8 cellular contexts compared by ENCODE assay signal in the genomic region with DNA sequence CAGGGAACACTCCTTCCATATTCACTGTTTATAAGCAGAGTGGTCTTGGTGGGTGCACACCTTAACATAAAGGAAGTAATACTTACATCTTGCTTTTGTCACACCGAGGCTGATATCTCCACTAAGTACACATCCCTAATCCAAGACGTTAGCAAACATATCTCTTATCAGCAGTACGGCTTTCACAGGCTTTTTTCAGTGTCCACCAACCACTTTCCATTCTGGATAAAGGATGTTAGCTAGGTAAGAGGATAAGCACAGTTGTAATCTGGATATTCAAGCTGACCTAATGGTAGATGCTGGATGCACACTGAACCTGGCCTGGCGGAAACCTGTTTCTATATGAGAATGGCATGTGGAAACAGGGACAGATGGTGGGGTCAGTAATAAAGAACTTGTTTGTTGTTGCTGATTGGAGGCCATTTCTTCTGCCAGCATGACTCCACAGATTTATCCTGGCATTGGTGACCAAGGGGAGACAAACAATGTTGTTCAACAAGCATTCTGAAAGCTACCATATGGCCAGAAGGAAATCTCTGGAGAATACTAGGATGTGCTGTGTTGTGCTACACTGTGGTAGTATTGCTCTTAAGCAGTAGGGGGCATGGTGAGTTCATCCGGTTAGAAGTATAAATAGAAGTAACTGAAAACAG.
DNase-seq lines count a peak whose midpoint lies in the region; ATAC-seq, FAIRE-seq and TF ChIP-seq lines count a peak whose summit lies in the region.

No MANE protein-coding gene starts in this region.

- 64 to 69% (median 66%) methylated on average over 5 of the region's 5 CpGs for WGBS in psoas muscle, 3 donors

- TF ChIP-seq CTCF in VCaP (conservative IDR thresholded peaks at IDR 0.05) (peak; percentile 79), psoas muscle (IDR thresholded peaks at IDR 0.05) (peak; percentile 67)

- H3K4me3 ChIP-seq in psoas muscle, result peak overlapping the region; percentile 60

- intact Hi-C loops in psoas muscle (cut with DNase I), result loop anchor here (2.0 to 10.0 kb wide), 3 partner anchors 387 to 915 kb away; no protein-coding TSS in a partner anchor

- H3K27ac ChIP-seq in VCaP (peak overlapping the region; percentile 28; the same call in 1 of the 2 replicates), psoas muscle (peak overlapping the region; percentile 54)

- no peaks in the 10 kb centered on the region for H3K36me3 ChIP-seq in psoas muscle (ENCODE audit: insufficient read depth in 1 of 2, low read depth in 1 of 2)

- DNase-seq in DMS 273 (lab: John Stamatoyannopoulos, UW; ENCODE audit: unreplicated experiment) (peak; percentile 98), GM19239 (ENCODE audit: insufficient read length, low spot score) (peak; percentile 14), NCI-H2107 treated with DMSO at 0.1 percent for 48 hours (lab: John Stamatoyannopoulos, UW; ENCODE audit: unreplicated experiment) (peak; percentile 98), glomerular visceral epithelial cell (ENCODE audit: extremely low spot score) (peak; percentile 71), psoas muscle (no peak)
- no peak for DNase-seq in activated CD8-positive, alpha-beta memory T cell treated with anti-CD3 and anti-CD28 coated beads, Interleukin-2, amount 50 U/mL, for 48 hours

- no peak for FAIRE-seq in GM19239 (lab: Jason Lieb, UNC)

- ATAC-seq in HG03135 (IDR thresholded peaks at IDR 0.05; ENCODE audit: unreplicated experiment), result peak; percentile 98
- ATAC-seq in psoas muscle, result peak; percentile 84 to 99 (median 94)

- H3K9me3 ChIP-seq in psoas muscle, result no peaks in the 10 kb centered on the region

- no peaks in the 10 kb centered on the region for H3K27me3 ChIP-seq in psoas muscle (ENCODE audit: insufficient read depth in 3 of 3, low read length in 2 of 3)

- peaks cover 7% of the 10 kb centered on the region for H3K4me1 ChIP-seq in psoas muscle

Comparison
In these comparisons a context has a peak if more than half of its experiments do, and no peak if none do; other contexts are left out.
1. DNase-seq: peak in DMS 273 (single experiment), GM19239 (single experiment), NCI-H2107 treated with DMSO at 0.1 percent for 48 hours (single experiment) and glomerular visceral epithelial cell (single experiment); none in psoas muscle (0 of 2) and activated CD8-positive, alpha-beta memory T cell treated with anti-CD3 and anti-CD28 coated beads, Interleukin-2, amount 50 U/mL, for 48 hours (single experiment).